In genomic region chr6:51959744-51960383, GRCh38 we compare ENCODE assay signal across 1 cellular context.
TF ChIP-seq lines count a peak whose summit lies in the region.

No MANE protein-coding gene starts in this region.

TF ChIP-seq in IMR-90, 13 proteins besides CTCF, POLR2A, EP300 and RAD21 (continued from another document):
- peak; percentile 50; the same call in 1 of the 2 replicates for TF ChIP-seq SMC3 (IDR thresholded peaks at IDR 0.05; ENCODE audit: low read depth, low read length)
